ENCODE assay signal across 1 cellular context in the genomic region with DNA sequence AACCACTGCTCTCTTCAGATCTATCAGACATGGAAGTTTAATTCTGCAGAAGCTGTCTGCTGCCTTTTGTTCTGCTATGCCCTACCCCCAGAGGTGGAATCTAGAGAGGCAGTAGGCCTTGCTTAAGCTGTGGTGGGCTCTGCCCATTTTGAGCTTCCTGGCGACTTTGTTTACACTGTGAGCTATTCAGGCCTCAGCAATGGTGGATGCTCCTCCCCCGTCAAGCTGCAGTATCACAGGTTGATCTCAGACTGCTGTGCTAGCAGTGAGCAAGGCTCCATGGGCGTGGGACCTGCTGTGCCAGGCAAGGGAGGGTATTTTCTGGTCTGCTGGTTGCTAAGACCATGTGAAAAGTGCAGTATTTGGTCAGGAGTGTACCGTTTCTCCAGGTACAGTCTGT.
TF ChIP-seq lines count a peak whose summit lies in the region.

No MANE protein-coding gene starts in this region.

TF ChIP-seq in HepG2, 621 proteins besides CTCF, POLR2A, EP300 and RAD21:
- TF ChIP-seq ATF7 (IDR thresholded peaks at IDR 0.05) (no peak), ATF7 (CRISPR knock-in tag; IDR thresholded peaks at IDR 0.05) (no peak), MIER2 (CRISPR knock-in tag; IDR thresholded peaks at IDR 0.05) (no peak), ZBTB38 (CRISPR knock-in tag; IDR thresholded peaks at IDR 0.05) (no peak), MED1 (CRISPR knock-in tag; IDR thresholded peaks at IDR 0.05) (no peak), KDM5B (CRISPR knock-in tag; IDR thresholded peaks at IDR 0.05; ENCODE audit: borderline replicate concordance) (no peak), RARA (CRISPR knock-in tag; IDR thresholded peaks at IDR 0.05) (no peak), ETV5 (CRISPR knock-in tag; IDR thresholded peaks at IDR 0.05; ENCODE audit: borderline replicate concordance) (no peak), YY1 (IDR thresholded peaks at IDR 0.05; ENCODE audit: insufficient read depth, insufficient replicate concordance, low read depth, low read length) (no peak), ZNF569 (CRISPR knock-in tag; IDR thresholded peaks at IDR 0.05; ENCODE audit: borderline replicate concordance) (no peak), TBL1XR1 (IDR thresholded peaks at IDR 0.05; ENCODE audit: borderline replicate concordance, low read length, partially characterized antibody) (no peak), ZNF550 (CRISPR knock-in tag; IDR thresholded peaks at IDR 0.05; ENCODE audit: borderline replicate concordance) (no peak), ZZZ3 (CRISPR knock-in tag; IDR thresholded peaks at IDR 0.05; ENCODE audit: borderline replicate concordance) (no peak), ZFP36L1 (CRISPR knock-in tag; IDR thresholded peaks at IDR 0.05) (no peak), HOXA5 (CRISPR knock-in tag; IDR thresholded peaks at IDR 0.05) (no peak), KDM1A (CRISPR knock-in tag; IDR thresholded peaks at IDR 0.05) (no peak)
- TF ChIP-seq, protein P1, sequence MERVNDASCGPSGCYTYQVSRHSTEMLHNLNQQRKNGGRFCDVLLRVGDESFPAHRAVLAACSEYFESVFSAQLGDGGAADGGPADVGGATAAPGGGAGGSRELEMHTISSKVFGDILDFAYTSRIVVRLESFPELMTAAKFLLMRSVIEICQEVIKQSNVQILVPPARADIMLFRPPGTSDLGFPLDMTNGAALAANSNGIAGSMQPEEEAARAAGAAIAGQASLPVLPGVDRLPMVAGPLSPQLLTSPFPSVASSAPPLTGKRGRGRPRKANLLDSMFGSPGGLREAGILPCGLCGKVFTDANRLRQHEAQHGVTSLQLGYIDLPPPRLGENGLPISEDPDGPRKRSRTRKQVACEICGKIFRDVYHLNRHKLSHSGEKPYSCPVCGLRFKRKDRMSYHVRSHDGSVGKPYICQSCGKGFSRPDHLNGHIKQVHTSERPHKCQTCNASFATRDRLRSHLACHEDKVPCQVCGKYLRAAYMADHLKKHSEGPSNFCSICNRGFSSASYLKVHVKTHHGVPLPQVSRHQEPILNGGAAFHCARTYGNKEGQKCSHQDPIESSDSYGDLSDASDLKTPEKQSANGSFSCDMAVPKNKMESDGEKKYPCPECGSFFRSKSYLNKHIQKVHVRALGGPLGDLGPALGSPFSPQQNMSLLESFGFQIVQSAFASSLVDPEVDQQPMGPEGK (CRISPR knock-in tag; IDR thresholded peaks at IDR 0.05): no peak
- TF ChIP-seq, protein P2, sequence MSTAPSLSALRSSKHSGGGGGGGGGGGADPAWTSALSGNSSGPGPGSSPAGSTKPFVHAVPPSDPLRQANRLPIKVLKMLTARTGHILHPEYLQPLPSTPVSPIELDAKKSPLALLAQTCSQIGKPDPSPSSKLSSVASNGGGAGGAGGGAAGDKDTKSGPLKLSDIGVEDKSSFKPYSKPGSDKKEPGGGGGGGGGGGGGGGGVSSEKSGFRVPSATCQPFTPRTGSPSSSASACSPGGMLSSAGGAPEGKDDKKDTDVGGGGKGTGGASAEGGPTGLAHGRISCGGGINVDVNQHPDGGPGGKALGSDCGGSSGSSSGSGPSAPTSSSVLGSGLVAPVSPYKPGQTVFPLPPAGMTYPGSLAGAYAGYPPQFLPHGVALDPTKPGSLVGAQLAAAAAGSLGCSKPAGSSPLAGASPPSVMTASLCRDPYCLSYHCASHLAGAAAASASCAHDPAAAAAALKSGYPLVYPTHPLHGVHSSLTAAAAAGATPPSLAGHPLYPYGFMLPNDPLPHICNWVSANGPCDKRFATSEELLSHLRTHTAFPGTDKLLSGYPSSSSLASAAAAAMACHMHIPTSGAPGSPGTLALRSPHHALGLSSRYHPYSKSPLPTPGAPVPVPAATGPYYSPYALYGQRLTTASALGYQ (CRISPR knock-in tag; IDR thresholded peaks at IDR 0.05): no peak
